In the genomic region with DNA sequence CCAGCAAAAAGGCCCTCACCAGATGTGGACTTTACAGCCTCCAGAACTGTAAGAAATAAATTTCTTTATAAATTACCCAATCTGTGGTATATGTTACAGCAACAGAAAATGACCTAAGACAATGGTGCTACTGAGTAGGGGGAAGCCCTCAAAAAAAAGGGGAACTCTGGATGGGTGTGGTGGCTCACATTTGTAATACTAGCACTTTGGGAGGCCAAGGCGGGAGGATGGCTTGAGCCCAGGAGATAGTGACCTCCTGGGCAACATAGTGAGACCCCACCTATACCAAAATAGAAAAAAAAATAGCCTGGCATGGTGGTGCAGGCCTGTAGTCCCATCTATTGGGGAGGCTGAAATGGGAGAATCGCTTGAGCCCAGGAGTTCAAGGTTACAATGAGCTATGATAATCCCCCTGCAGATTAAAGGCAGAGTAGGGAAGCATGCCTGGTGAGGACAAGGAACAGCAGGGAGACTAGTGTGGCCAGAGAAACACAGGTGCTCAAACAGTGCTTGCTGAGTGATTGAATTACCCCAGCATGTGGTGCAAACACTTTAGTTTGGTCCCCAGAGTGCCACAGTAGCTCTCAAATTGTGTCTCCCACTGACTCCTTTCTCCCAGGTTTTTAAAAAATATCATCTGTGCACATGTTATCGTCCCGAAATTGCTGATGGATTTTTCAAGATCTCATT, we compare ENCODE assay signal across 14 cellular contexts. TPM values are rescaled to one million over a fixed set of nuclear protein-coding genes. Genes with fewer than 3 reads are reported as not detected.
DNase-seq lines count a peak whose midpoint lies in the region; ATAC-seq, FAIRE-seq and TF ChIP-seq lines count a peak whose summit lies in the region.
"Had no signal": no experiment of that assay in that cellular context is flagged by ENCODE, and none has a peak within 500 bp of the region (broad histone marks: within the 10 kb centered on the region; RNA-seq: fewer than 3 reads in every experiment).

No MANE protein-coding gene starts in this region.

- H3K27ac ChIP-seq in IMR-90 (ENCODE audit: insufficient read depth, low read length) (no peak overlapping the region), GM12878 (ENCODE audit: control insufficient read depth, insufficient read depth) (no peak overlapping the region), spleen (peak overlapping the region; percentile 53 to 100 (median 90))
- H3K27ac ChIP-seq in effector memory CD4-positive, alpha-beta T cell (ENCODE audit: insufficient read depth, low read length, poor library complexity, severe bottlenecking): no peak overlapping the region
- H3K27ac ChIP-seq: SJCRH30 had no signal

- dilution Hi-C loops in IMR-90 (cut with HindIII; ENCODE audit: low sequenced_read_pairs, unreplicated experiment): no loop called here

- H2BK120ac ChIP-seq in IMR-90 (ENCODE audit: low read depth, low read length): no peak overlapping the region

- SMC1A ChIA-PET in GM12878 (lab: Charles Lee; ENCODE audit: uncharacterized antibody, unreplicated experiment): interaction anchor here (0.6 to 7.6 kb wide), 18 partner anchors 9 to 615 kb away, joined by 3 to 120 read pairs (median 6); a partner anchor contains a TSS

- 0 out of 4 replicates have a peak, but pooled peaks of 1 of the 2 experiments have one; percentile 13 for TF ChIP-seq EP300 in GM12878 (IDR thresholded peaks at IDR 0.05; ENCODE audit: borderline replicate concordance in 1 of 2, control insufficient read depth in 1 of 2, low read depth in 2 of 2, low read length in 2 of 2)

- H3K79me2 ChIP-seq in GM12878 (ENCODE audit: control insufficient read depth, insufficient read depth, low read length): no peaks in the 10 kb centered on the region

- no peak overlapping the region for H2AK5ac ChIP-seq in IMR-90 (ENCODE audit: low read depth, low read length)

- no peak overlapping the region for H3K4me2 ChIP-seq in IMR-90 (ENCODE audit: low read depth, low read length)
- H3K4me2 ChIP-seq in GM12878 (ENCODE audit: control insufficient read depth, insufficient read depth): no peak overlapping the region

- no peak overlapping the region for H3K14ac ChIP-seq in IMR-90 (replicated peaks; ENCODE audit: low read depth, low read length)

- no peak overlapping the region for H3K23ac ChIP-seq in IMR-90 (ENCODE audit: low read depth, low read length)

- no peak overlapping the region for H2BK5ac ChIP-seq in IMR-90 (ENCODE audit: low read depth, low read length, poor library complexity, severe bottlenecking)

- no peak for TF ChIP-seq CTCF in IMR-90 (conservative IDR thresholded peaks at IDR 0.05; ENCODE audit: low read depth, low read length)
- no peak for TF ChIP-seq CTCF in GM12878 (IDR thresholded peaks at IDR 0.05 in 2 of 3, conservative IDR thresholded peaks at IDR 0.05 in 1 of 3; ENCODE audit: control insufficient read depth in 2 of 3, extremely low read depth in 1 of 3, insufficient read depth in 1 of 3, low read depth in 3 of 3, low read length in 3 of 3)
- TF ChIP-seq CTCF in spleen (IDR thresholded peaks at IDR 0.05 in 8 of 11, conservative IDR thresholded peaks at IDR 0.05 in 3 of 11): no peak

- H2AFZ ChIP-seq in IMR-90 (replicated peaks; ENCODE audit: low read length, poor library complexity) (no peak overlapping the region), GM12878 (ENCODE audit: control insufficient read depth, low read depth, low read length) (no peak overlapping the region)

- H3K9me3 ChIP-seq in IMR-90 (ENCODE audit: control insufficient read depth, insufficient read depth, low read length) (no peaks in the 10 kb centered on the region), GM12878 (replicated peaks; ENCODE audit: control insufficient read depth, insufficient read depth, low read length) (no peaks in the 10 kb centered on the region), spleen (no peaks in the 10 kb centered on the region)
- H3K9me3 ChIP-seq in effector memory CD4-positive, alpha-beta T cell (ENCODE audit: control insufficient read depth, low read length): no peaks in the 10 kb centered on the region
- H3K9me3 ChIP-seq: MG63, SJCRH30 had no signal

- H4K8ac ChIP-seq in IMR-90 (ENCODE audit: low read depth in 2 of 2, low read length in 2 of 2): no peak overlapping the region

- H3K4ac ChIP-seq in IMR-90 (ENCODE audit: low read depth, low read length): no peak overlapping the region

- BruUV-seq in IMR-90 (replicated peaks; lab: Mats Ljungman, UMichigan): no TSS peak
- no TSS peak for BruUV-seq in GM12878 (replicated peaks; lab: Mats Ljungman, UMichigan)

- ATAC-seq in IMR-90 (ENCODE audit: low read depth) (no peak), GM12878 (peak; percentile 28)

- H3K4me1 ChIP-seq in IMR-90 (ENCODE audit: control insufficient read depth, insufficient read depth, low read length): peaks cover 16% of the 10 kb centered on the region
- H3K4me1 ChIP-seq in GM12878 (ENCODE audit: control insufficient read depth, insufficient read depth, low read length): peaks cover 40% of the 10 kb centered on the region
- peaks cover 27 to 100% (median 79%) of the 10 kb centered on the region in 6 donors for H3K4me1 ChIP-seq in spleen
- H3K4me1 ChIP-seq in effector memory CD4-positive, alpha-beta T cell (ENCODE audit: control insufficient read depth, insufficient read depth, low read length, poor library complexity, severe bottlenecking): peaks cover 35% of the 10 kb centered on the region

- 0 out of 3 replicates have a peak overlapping the region, but pooled peaks have one; percentile 18 for H2BK15ac ChIP-seq in IMR-90 (ENCODE audit: low read depth, low read length)

- no peaks in the 10 kb centered on the region for H3K36me3 ChIP-seq in IMR-90 (ENCODE audit: control insufficient read depth, insufficient read depth, low read length)
- no peaks in the 10 kb centered on the region for H3K36me3 ChIP-seq in GM12878 (ENCODE audit: control insufficient read depth in 2 of 2, insufficient read depth in 2 of 2, low read length in 1 of 2)
- H3K36me3 ChIP-seq in spleen: peaks cover 0 to 7% (median 0%) of the 10 kb centered on the region in 6 donors
- no peaks in the 10 kb centered on the region for H3K36me3 ChIP-seq in effector memory CD4-positive, alpha-beta T cell (ENCODE audit: control insufficient read depth, insufficient read depth, low read length)
- H3K36me3 ChIP-seq in H7 (replicated peaks; ENCODE audit: control insufficient read depth, insufficient read depth, low read length): no peaks in the 10 kb centered on the region
- H3K36me3 ChIP-seq: MG63, SJCRH30 had no signal

- TF ChIP-seq POLR2A in IMR-90 (IDR thresholded peaks at IDR 0.05; ENCODE audit: low read depth, low read length): no peak
- TF ChIP-seq POLR2A in GM12878 (IDR thresholded peaks at IDR 0.05; ENCODE audit: low read depth, low read length): no peak
- TF ChIP-seq POLR2A in spleen (IDR thresholded peaks at IDR 0.05): no peak

- no peak for FAIRE-seq in GM12878 (lab: Jason Lieb, UNC)
- FAIRE-seq: endometrium, H54 had no signal

- intact Hi-C loops in IMR-90 (cut with micrococcal nuclease): no loop called here
- intact Hi-C loops in GM12878 (cut with micrococcal nuclease; ENCODE audit: unreplicated experiment): no loop called here
- intact Hi-C loops in spleen (cut with DNase I; ENCODE audit: low total_unique reads): no loop called here

- H2AK9ac ChIP-seq in IMR-90 (replicated peaks; ENCODE audit: low read depth, low read length, poor library complexity): no peak overlapping the region

- CTCF ChIA-PET in IMR-90 (lab: Yijun Ruan, JAX): interaction anchor here (0.6 kb wide), 1 partner anchor 11 kb away, joined by 3 read pairs; no protein-coding TSS in a partner anchor
- CTCF ChIA-PET in GM12878 (lab: Yijun Ruan, JAX): interaction anchor here (0.6 to 4.9 kb wide), 11 partner anchors 11 to 116 kb away, joined by 3 to 81 read pairs (median 6); a partner anchor contains a TSS

- H3K79me1 ChIP-seq in IMR-90 (ENCODE audit: low read depth in 1 of 2, low read length in 2 of 2): no peaks in the 10 kb centered on the region

- H3K18ac ChIP-seq in IMR-90 (ENCODE audit: low read depth, low read length): no peak overlapping the region

- no peak overlapping the region for H4K5ac ChIP-seq in IMR-90 (ENCODE audit: low read depth, low read length)

- H3K4me3 ChIP-seq in IMR-90 (ENCODE audit: insufficient read depth, low read depth, low read length) (no peak overlapping the region), GM12878 (no peak overlapping the region), spleen (peak overlapping the region in 2 of 8 donors; percentile 7 to 58), H7 (ENCODE audit: insufficient read depth, low read depth, low read length) (no peak overlapping the region)
- H3K4me3 ChIP-seq in effector memory CD4-positive, alpha-beta T cell (ENCODE audit: insufficient read depth, low read depth, low read length, poor library complexity, severe bottlenecking): no peak overlapping the region
- H3K4me3 ChIP-seq: MG63, SJCRH30 had no signal

- peaks cover 18% of the 10 kb centered on the region for H3K9me1 ChIP-seq in IMR-90 (ENCODE audit: insufficient read depth, low read length)

- H3K27me3 ChIP-seq in IMR-90 (ENCODE audit: control insufficient read depth, insufficient read depth, low read length) (no peaks in the 10 kb centered on the region), GM12878 (replicated peaks in 1 of 2; ENCODE audit: control insufficient read depth in 2 of 2, insufficient read depth in 2 of 2, low read length in 1 of 2) (no peaks in the 10 kb centered on the region), spleen (replicated peaks in 1 of 7) (no peaks in the 10 kb centered on the region), H7 (ENCODE audit: control insufficient read depth, insufficient read depth, low read length) (peaks cover 9% of the 10 kb centered on the region; the same call in 1 of the 2 replicates)
- H3K27me3 ChIP-seq in effector memory CD4-positive, alpha-beta T cell (replicated peaks; ENCODE audit: control insufficient read depth, insufficient read depth, low read length, poor library complexity, severe bottlenecking): no peaks in the 10 kb centered on the region
- H3K27me3 ChIP-seq: SJCRH30 had no signal

- 93% methylated on average over 2 of the region's 4 CpGs; no CpG with 5 or more reads in 1 of the 2 experiments for WGBS in IMR-90 (ENCODE audit: extremely low coverage in 2 of 2, insufficient read length in 1 of 2), 2 experiments
- 93% methylated on average over 4 of the region's 4 CpGs for WGBS in GM12878 (ENCODE audit: insufficient coverage, insufficient replicate concordance, low lambda C conversion rate, missing lambda C conversion rate)
- WGBS in spleen, 5 donors: 74 to 85% (median 83%) methylated on average over 4 of the region's 4 CpGs

- no peak for TF ChIP-seq RAD21 in IMR-90 (IDR thresholded peaks at IDR 0.05; ENCODE audit: low read length)
- no peak for TF ChIP-seq RAD21 in GM12878 (IDR thresholded peaks at IDR 0.05; ENCODE audit: insufficient read depth, low read depth, low read length)

- in situ Hi-C loops in IMR-90 (cut with MboI; ENCODE audit: low sequenced_read_pairs) (no loop called here), GM12878 (cut with MboI) (loop anchor here (25.0 kb wide), 1 partner anchor 1397 kb away; no protein-coding TSS in a partner anchor)

- H4K20me1 ChIP-seq in IMR-90 (ENCODE audit: insufficient read depth, low read length) (no peaks in the 10 kb centered on the region), GM12878 (ENCODE audit: control insufficient read depth, insufficient read depth) (no peaks in the 10 kb centered on the region)

- RAD21 ChIA-PET in GM12878 (lab: Charles Lee; ENCODE audit: unreplicated experiment): interaction anchor here (0.5 to 7.6 kb wide), 19 partner anchors 8 to 166 kb away, joined by 3 to 123 read pairs (median 4); a partner anchor contains a TSS

- no peak overlapping the region for H4K91ac ChIP-seq in IMR-90 (ENCODE audit: insufficient read depth, low read depth, low read length)

- H2BK20ac ChIP-seq in IMR-90 (ENCODE audit: low read depth, low read length): no peak overlapping the region

- POLR2A ChIA-PET in IMR-90 (lab: Charles Lee; ENCODE audit: unreplicated experiment) (no interaction called here), GM12878 (lab: Charles Lee) (interaction anchor here (0.6 to 2.6 kb wide), 10 partner anchors 8 to 157 kb away, joined by 3 to 17 read pairs (median 4); a partner anchor contains a TSS)

- DNase-seq in IMR-90: no peak
- peak; percentile 86 for DNase-seq in NCI-H2171 (lab: John Stamatoyannopoulos, UW)
- DNase-seq in GM12878 (ENCODE audit: low read depth, low spot score): no peak
- peak; percentile 76 for DNase-seq in spleen
- no peak for DNase-seq in hypothalamus (lab: John Stamatoyannopoulos, UW)
- DNase-seq in effector memory CD4-positive, alpha-beta T cell: no peak
- no peak for DNase-seq in mucosa of gallbladder (ENCODE audit: low spot score)
- no peak for DNase-seq in H7
- DNase-seq: activated CD4-positive, alpha-beta T cell treated with anti-CD3 and anti-CD28 coated beads, Interleukin-2, amount 50 U/mL, for 4 hours; hippocampal formation; MG63 had no signal

- H3K9ac ChIP-seq in IMR-90 (ENCODE audit: low read depth, low read length) (no peak overlapping the region), GM12878 (ENCODE audit: control insufficient read depth, insufficient read depth, low read length) (no peak overlapping the region)

- no peak overlapping the region for H3K56ac ChIP-seq in IMR-90 (ENCODE audit: extremely low read depth, insufficient read depth, low read length)

RNA-seq across cellular contexts. Expression of a gene that starts 13.9 kb away (rescaled TPM):
- total RNA-seq in IMR-90 (2012; rRNA removed): 46.7 and 52.3 TPM in 2 replicates
- polyA plus RNA-seq in IMR-90 (2012; rRNA removed): 13.7 and 17.3 TPM in 2 replicates
- polyA plus RNA-seq in IMR-90 (2012; cell fraction: cytosol; rRNA removed): 6.2 and 15.2 TPM in 2 replicates
- 23.8 and 84.1 TPM in 2 replicates for polyA plus RNA-seq in IMR-90 (2012; cell fraction: nucleus; rRNA removed; ENCODE audit: low replicate concordance)
- 459 and 461 TPM in 2 replicates for total RNA-seq in GM12878 (2013; cell fraction: nucleolus; rRNA removed)
- 47.1 and 49.8 TPM in 2 replicates for total RNA-seq in GM12878 (2014; rRNA removed)
- total RNA-seq in GM12878 (2014; rRNA removed; fragmentation: Illumina TruSeq; extraction: Trizol): 58.8 and 61.3 TPM in 2 replicates
- 64.5 and 65.1 TPM in 2 replicates for total RNA-seq in GM12878 (2021)
- polyA plus RNA-seq in GM12878 (2011; ENCODE audit: low read depth): 32.8 TPM
- 50.3 and 54.0 TPM in 2 replicates for polyA plus RNA-seq in GM12878 (2011; rRNA removed)
- polyA plus RNA-seq in GM12878 (2011; cell fraction: cytosol; rRNA removed): 27.3 and 47.7 TPM in 2 replicates
- polyA plus RNA-seq in GM12878 (2011; cell fraction: nucleus; rRNA removed): 143 and 189 TPM in 2 replicates
- polyA plus RNA-seq in GM12878 (2012): 38.6 and 46.2 TPM in 2 replicates
- polyA plus RNA-seq in GM12878 (2014; fragmentation: Illumina TruSeq; extraction: Trizol): 52.6 and 58.7 TPM in 2 replicates
- 10 to 100 TPM; 23.8 to 45.7 TPM for polyA plus RNA-seq in GM12878 (2014; fragmentation: Nextera tagmentation; extraction: Ambion mirVana)
- polyA plus RNA-seq in GM12878 (2014; rRNA removed): 30.1 and 31.9 TPM in 2 replicates
- polyA plus RNA-seq in GM12878 (2016; fragmentation: Nextera tagmentation; extraction: Ambion mirVana): 10 to 100 TPM; 48.0 to 54.0 TPM
- 82.4 and 103 TPM in 2 replicates for polyA minus RNA-seq in GM12878 (2011; rRNA and poly(A)+ RNA removed)
- 22.2 and 35.9 TPM in 2 replicates for polyA minus RNA-seq in GM12878 (2011; cell fraction: cytosol; rRNA and poly(A)+ RNA removed)
- 103 and 169 TPM in 2 replicates for polyA minus RNA-seq in GM12878 (2011; cell fraction: nucleus; rRNA and poly(A)+ RNA removed)
- 100 to 1,000 TPM in 4 of 7 donors, 10 to 100 TPM in 3; 82.0 to 136 (median 112) TPM for total RNA-seq in spleen
- polyA plus RNA-seq in spleen: 10 to 100 TPM; 29.5 to 48.4 (median 38.4) TPM
- total RNA-seq in mucosa of gallbladder: 81.2 TPM
- total RNA-seq in H7 (2014; rRNA removed; shearing (Covaris generic)): 30.0 and 50.8 TPM in 2 replicates

Comparison
In these comparisons a context has a peak if more than half of its experiments do, and no peak if none do; other contexts are left out.
1. DNase-seq: peak in NCI-H2171 (single experiment) and spleen (single experiment); none in IMR-90 (single experiment), GM12878 (single experiment), hypothalamus (0 of 51), effector memory CD4-positive, alpha-beta T cell (0 of 3), mucosa of gallbladder (single experiment) and H7 (single experiment).
2. H3K27ac ChIP-seq: peak in spleen (8 of 8); none in IMR-90 (single experiment), GM12878 (single experiment) and effector memory CD4-positive, alpha-beta T cell (single experiment).